23 cellular contexts compared by ENCODE assay signal in genomic region chr1:106957795-106958194, GRCh38.
DNase-seq lines count a peak whose midpoint lies in the region; ATAC-seq and TF ChIP-seq lines count a peak whose summit lies in the region.
"Had no signal": no experiment of that assay in that cellular context is flagged by ENCODE, and none has a peak within 500 bp of the region (broad histone marks: within the 10 kb centered on the region; RNA-seq: fewer than 3 reads in every experiment).

No MANE protein-coding gene starts in this region.

- no peaks in the 10 kb centered on the region for H3K27me3 ChIP-seq in Peyer's patch
- H3K27me3 ChIP-seq: hepatocyte, MG63, upper lobe of right lung had no signal

- no peaks in the 10 kb centered on the region for H3K36me3 ChIP-seq in Peyer's patch
- H3K36me3 ChIP-seq: lower lobe of right lung, MG63, upper lobe of right lung had no signal

- no peaks in the 10 kb centered on the region for H3K27me3 Mint-ChIP-seq in progenitor cell of endocrine pancreas
- H3K27me3 Mint-ChIP-seq in activated T-helper 17 cell treated with anti-CD3 and anti-CD28 coated beads, Interleukin-2, amount 50 U/mL, for 72 hours: peaks cover 7% of the 10 kb centered on the region

- no peak for TF ChIP-seq POLR2A in Peyer's patch (IDR thresholded peaks at IDR 0.05)

- no peak overlapping the region for H3K27ac ChIP-seq in VCaP
- H3K27ac ChIP-seq in Peyer's patch: no peak overlapping the region
- H3K27ac ChIP-seq: hepatocyte, lower lobe of right lung, upper lobe of right lung had no signal

- no peak overlapping the region for H3K4me3 ChIP-seq in Peyer's patch
- H3K4me3 ChIP-seq: hepatocyte, lower lobe of right lung, MG63, upper lobe of right lung had no signal

- no peaks in the 10 kb centered on the region for H3K9me3 Mint-ChIP-seq in progenitor cell of endocrine pancreas (ENCODE audit: low read depth)
- no peaks in the 10 kb centered on the region for H3K9me3 Mint-ChIP-seq in activated T-helper 17 cell treated with anti-CD3 and anti-CD28 coated beads, Interleukin-2, amount 50 U/mL, for 72 hours
- H3K9me3 Mint-ChIP-seq: activated T-cell treated with anti-CD3 and anti-CD28 coated beads, Interleukin-2, amount 50 U/mL, for 24 hours had no signal

- H3K4me3 Mint-ChIP-seq in progenitor cell of endocrine pancreas (ENCODE audit: low read depth): no peak overlapping the region
- H3K4me3 Mint-ChIP-seq in activated T-helper 17 cell treated with anti-CD3 and anti-CD28 coated beads, Interleukin-2, amount 50 U/mL, for 72 hours: no peak overlapping the region
- H3K4me3 Mint-ChIP-seq: activated CD8-positive, alpha-beta T cell treated with anti-CD3 and anti-CD28 coated beads, Interleukin-2, amount 10 ng/mL, durations not matched to agents 7 days and 5 days; activated T-cell treated with anti-CD3 and anti-CD28 coated beads, Interleukin-2, amount 50 U/mL, for 24 hours; B cell had no signal

- H3K9me3 ChIP-seq in Peyer's patch: no peaks in the 10 kb centered on the region
- H3K9me3 ChIP-seq: Caco-2, lower lobe of right lung, MG63, upper lobe of right lung had no signal

- H3K4me1 ChIP-seq in Peyer's patch: no peaks in the 10 kb centered on the region
- H3K4me1 ChIP-seq: Caco-2, lower lobe of right lung, upper lobe of right lung had no signal

- peak; percentile 21 for DNase-seq in DMS53 (lab: John Stamatoyannopoulos, UW)
- no peak for DNase-seq in DMS53 treated with DMSO at 0.1 percent for 48 hours (lab: John Stamatoyannopoulos, UW; ENCODE audit: unreplicated experiment)
- no peak for DNase-seq in progenitor cell of endocrine pancreas (ENCODE audit: low spot score, unreplicated experiment)
- no peak for DNase-seq in Peyer's patch
- DNase-seq: 8988T; activated CD8-positive, alpha-beta T cell treated with anti-CD3 and anti-CD28 coated beads, Interleukin-2, amount 10 ng/mL, durations not matched to agents 7 days and 5 days; activated naive CD4-positive, alpha-beta T cell treated with Interleukin-2 at 50 U/mL for 16 hours; activated T-cell treated with anti-CD3 and anti-CD28 coated beads, Interleukin-2, amount 50 U/mL, for 24 hours; amygdala; Caco-2; caudate nucleus; foreskin fibroblast; lower lobe of right lung; MG63; NCI-H774; retina; upper lobe of right lung had no signal

- peaks cover 17% of the 10 kb centered on the region for H3K4me1 Mint-ChIP-seq in progenitor cell of endocrine pancreas (ENCODE audit: low read depth)
- H3K4me1 Mint-ChIP-seq in activated T-helper 17 cell treated with anti-CD3 and anti-CD28 coated beads, Interleukin-2, amount 50 U/mL, for 72 hours: no peaks in the 10 kb centered on the region
- H3K4me1 Mint-ChIP-seq: B cell had no signal

- ATAC-seq in HG02588 (IDR thresholded peaks at IDR 0.05; ENCODE audit: unreplicated experiment): no peak
- no peak for ATAC-seq in activated T-helper 17 cell treated with anti-CD3 and anti-CD28 coated beads, Interleukin-2, amount 50 U/mL, for 72 hours (replicated peaks)
- ATAC-seq: activated CD8-positive, alpha-beta T cell treated with anti-CD3 and anti-CD28 coated beads, Interleukin-2, amount 10 ng/mL, durations not matched to agents 7 days and 5 days; lower lobe of right lung; upper lobe of right lung had no signal

- TF ChIP-seq CTCF in LNCAP (IDR thresholded peaks at IDR 0.05) (peak; percentile 8; the same call in 1 of the 2 replicates), VCaP (conservative IDR thresholded peaks at IDR 0.05) (peak; percentile 23; the same call in 1 of the 2 replicates), progenitor cell of endocrine pancreas (IDR thresholded peaks at IDR 0.05; ENCODE audit: unreplicated experiment) (peak; percentile 32), Peyer's patch (IDR thresholded peaks at IDR 0.05) (no peak)

- H3K36me3 Mint-ChIP-seq in progenitor cell of endocrine pancreas (ENCODE audit: insufficient read depth): no peaks in the 10 kb centered on the region
- no peaks in the 10 kb centered on the region for H3K36me3 Mint-ChIP-seq in activated T-helper 17 cell treated with anti-CD3 and anti-CD28 coated beads, Interleukin-2, amount 50 U/mL, for 72 hours (ENCODE audit: low read depth)

- H3K27ac Mint-ChIP-seq in progenitor cell of endocrine pancreas: no peak overlapping the region
- no peak overlapping the region for H3K27ac Mint-ChIP-seq in activated T-helper 17 cell treated with anti-CD3 and anti-CD28 coated beads, Interleukin-2, amount 50 U/mL, for 72 hours
- H3K27ac Mint-ChIP-seq: activated CD8-positive, alpha-beta T cell treated with anti-CD3 and anti-CD28 coated beads, Interleukin-2, amount 10 ng/mL, durations not matched to agents 7 days and 5 days; activated T-cell treated with anti-CD3 and anti-CD28 coated beads, Interleukin-2, amount 50 U/mL, for 24 hours; B cell had no signal

Comparison
In these comparisons a context has a peak if more than half of its experiments do, and no peak if none do; other contexts are left out.
1. CTCF ChIP-seq: peak in LNCAP (single experiment), VCaP (single experiment) and progenitor cell of endocrine pancreas (single experiment); none in Peyer's patch (0 of 6).